Comparison of ENCODE assay signal across 8 cellular contexts in genomic region chr3:168620854-168621253, GRCh38.
A peak's percentile ranks its signal among the peaks of the same experiment; 100 is the strongest.
DNase-seq lines count a peak whose midpoint lies in the region; ATAC-seq and TF ChIP-seq lines count a peak whose summit lies in the region.

No MANE protein-coding gene starts in this region.

- H3K4me3 Mint-ChIP-seq in CD4-positive, alpha-beta T cell: no peak overlapping the region

- CTCF ChIA-PET in OCI-LY7 (lab: Charles Lee; ENCODE audit: unreplicated experiment): no interaction called here
- CTCF ChIA-PET in CD4-positive, alpha-beta T cell (lab: Charles Lee): no interaction called here

- H3K4me3 ChIP-seq in OCI-LY7 (ENCODE audit: low read depth, low read length, poor library complexity, severe bottlenecking): no peak overlapping the region
- H3K4me3 ChIP-seq in cardiac muscle cell: no peak overlapping the region
- no peak overlapping the region for H3K4me3 ChIP-seq in thyroid gland (replicated peaks in 1 of 3)

- POLR2A ChIA-PET in OCI-LY7 (lab: Charles Lee): interaction anchor here (1.2 kb wide), 1 partner anchor 17 kb away, joined by 3 read pairs; no protein-coding TSS in a partner anchor
- POLR2A ChIA-PET in CD4-positive, alpha-beta T cell (lab: Charles Lee): no interaction called here

- no peaks in the 10 kb centered on the region for H3K9me3 ChIP-seq in OCI-LY7 (ENCODE audit: low read length)
- H3K9me3 ChIP-seq in cardiac muscle cell (ENCODE audit: low read depth): no peaks in the 10 kb centered on the region
- no peaks in the 10 kb centered on the region for H3K9me3 ChIP-seq in thyroid gland
- no peaks in the 10 kb centered on the region for H3K9me3 ChIP-seq in CD4-positive, alpha-beta T cell (ENCODE audit: control insufficient read depth, low read length)

- H3K27ac ChIP-seq in OCI-LY7 (ENCODE audit: low read depth, low read length, poor library complexity, severe bottlenecking) (no peak overlapping the region), cardiac muscle cell (peak overlapping the region; percentile 81), thyroid gland (no peak overlapping the region)
- H3K27ac ChIP-seq in CD4-positive, alpha-beta T cell (ENCODE audit: low read depth, low read length): no peak overlapping the region

- H3K27me3 ChIP-seq in cardiac muscle cell (no peaks in the 10 kb centered on the region), thyroid gland (no peaks in the 10 kb centered on the region)
- H3K27me3 ChIP-seq in CD4-positive, alpha-beta T cell (ENCODE audit: control insufficient read depth, insufficient read depth, low read length): no peaks in the 10 kb centered on the region

- H4K20me1 ChIP-seq in OCI-LY7 (ENCODE audit: insufficient read depth, low read length): no peaks in the 10 kb centered on the region

- intact Hi-C loops in OCI-LY7 (cut with micrococcal nuclease; ENCODE audit: unreplicated experiment) (loop anchor here (2.0 to 10.0 kb wide), 2 partner anchors 410 to 576 kb away; no protein-coding TSS in a partner anchor), thyroid gland (cut with DNase I) (no loop called here)
- intact Hi-C loops in CD4-positive, alpha-beta T cell (cut with DNase I, micrococcal nuclease): no loop called here

- peak; percentile 75 for TF ChIP-seq CTCF in OCI-LY7 (conservative IDR thresholded peaks at IDR 0.05; ENCODE audit: low read length)
- peak; percentile 55 for TF ChIP-seq CTCF in cardiac muscle cell (IDR thresholded peaks at IDR 0.05; ENCODE audit: low read depth, low read length)
- peak in 5 of 6 experiments; percentile 9 to 50 (median 47) for TF ChIP-seq CTCF in thyroid gland (IDR thresholded peaks at IDR 0.05)
- no peak for TF ChIP-seq CTCF in CD4-positive, alpha-beta T cell (IDR thresholded peaks at IDR 0.05)

- H3K36me3 Mint-ChIP-seq in CD4-positive, alpha-beta T cell (ENCODE audit: low read depth): no peaks in the 10 kb centered on the region

- no peaks in the 10 kb centered on the region for H3K79me2 ChIP-seq in OCI-LY7 (ENCODE audit: insufficient read depth, low read depth, low read length)

- no peaks in the 10 kb centered on the region for H3K4me1 Mint-ChIP-seq in CD4-positive, alpha-beta T cell (ENCODE audit: low read depth)

- BruUV-seq in OCI-LY7 (replicated peaks; lab: Mats Ljungman, UMichigan): no TSS peak

- H3K36me3 ChIP-seq in OCI-LY7 (ENCODE audit: insufficient read depth, low read length) (no peaks in the 10 kb centered on the region), cardiac muscle cell (no peaks in the 10 kb centered on the region), thyroid gland (no peaks in the 10 kb centered on the region)

- TF ChIP-seq POLR2A in thyroid gland (IDR thresholded peaks at IDR 0.05): no peak

- no peaks in the 10 kb centered on the region for H3K27me3 Mint-ChIP-seq in CD4-positive, alpha-beta T cell

- peak; percentile 70 for ATAC-seq in HG03457 (IDR thresholded peaks at IDR 0.05; ENCODE audit: unreplicated experiment)
- ATAC-seq in CD4-positive, alpha-beta T cell (ENCODE audit: poor library complexity): no peak
- ATAC-seq in HG03097 (IDR thresholded peaks at IDR 0.05; ENCODE audit: low FRiP score, unreplicated experiment): no peak

- no peaks in the 10 kb centered on the region for H3K4me1 ChIP-seq in OCI-LY7 (ENCODE audit: insufficient read depth, low read length, poor library complexity, severe bottlenecking)
- peaks cover 70% of the 10 kb centered on the region for H3K4me1 ChIP-seq in cardiac muscle cell (ENCODE audit: low read depth)
- no peaks in the 10 kb centered on the region for H3K4me1 ChIP-seq in thyroid gland

- no peak overlapping the region for H2AFZ ChIP-seq in OCI-LY7 (ENCODE audit: low read length)

- DNase-seq in NCI-H1417 (lab: John Stamatoyannopoulos, UW) (peak in 2 of 3 experiments; percentile 25 to 74), NCI-H1417 treated with DMSO at 0.1 percent for 48 hours (lab: John Stamatoyannopoulos, UW) (no peak), OCI-LY7 (ENCODE audit: low spot score) (peak; percentile 32), cardiac muscle cell (ENCODE audit: low read depth in 1 of 2, low spot score in 1 of 2) (peak; percentile 37 to 76), thyroid gland (peak; percentile 7 to 29)
- DNase-seq in CD4-positive, alpha-beta T cell: no peak

- H3K4me2 ChIP-seq in OCI-LY7 (ENCODE audit: low read length): no peak overlapping the region

- H3K9me3 Mint-ChIP-seq in CD4-positive, alpha-beta T cell: no peaks in the 10 kb centered on the region

- 62 to 72% methylated on average over 5 of the region's 5 CpGs for WGBS in thyroid gland, 2 donors

- H3K9me2 ChIP-seq in OCI-LY7 (ENCODE audit: insufficient read depth, low read length): no peaks in the 10 kb centered on the region

- H3K27ac Mint-ChIP-seq in CD4-positive, alpha-beta T cell: no peak overlapping the region

Comparison
In these comparisons a context has a peak if more than half of its experiments do, and no peak if none do; other contexts are left out.
1. DNase-seq: peak in NCI-H1417 (2 of 3), OCI-LY7 (single experiment), cardiac muscle cell (2 of 2) and thyroid gland (2 of 2); none in NCI-H1417 treated with DMSO at 0.1 percent for 48 hours (single experiment) and CD4-positive, alpha-beta T cell (0 of 10).